Comparison of ENCODE assay signal across 8 cellular contexts in genomic region chrX:47662144-47662657, GRCh38. TPM values are rescaled to one million over a fixed set of nuclear protein-coding genes. Genes with fewer than 3 reads are reported as not detected.
DNase-seq lines count a peak whose midpoint lies in the region; ATAC-seq and TF ChIP-seq lines count a peak whose summit lies in the region.
"Had no signal": no experiment of that assay in that cellular context is flagged by ENCODE, and none has a peak within 500 bp of the region (broad histone marks: within the 10 kb centered on the region; RNA-seq: fewer than 3 reads in every experiment).

No MANE protein-coding gene starts in this region.

- H3K9me3 ChIP-seq in GM23248 (ENCODE audit: low read depth): no peaks in the 10 kb centered on the region
- H3K9me3 ChIP-seq in SK-N-SH: no peaks in the 10 kb centered on the region

- POLR2A ChIA-PET in SK-N-SH (lab: Yijun Ruan, JAX): no interaction called here

- 0% methylated on average over 1 of the region's 1 CpG for WGBS in GM23248 (ENCODE audit: low coverage in 1 of 2, low lambda C conversion rate in 2 of 2, missing lambda C conversion rate in 2 of 2), 2 experiments
- 0% methylated on average over 1 of the region's 1 CpG for WGBS in SK-N-SH (ENCODE audit: low lambda C conversion rate)

- no peak for TF ChIP-seq EP300 in SK-N-SH (IDR thresholded peaks at IDR 0.05; ENCODE audit: borderline replicate concordance in 1 of 2, low read depth in 1 of 2, low read length in 1 of 2)

- peaks cover 12% of the 10 kb centered on the region for H3K79me2 ChIP-seq in GM23248 (ENCODE audit: insufficient read depth)
- peaks cover 7% of the 10 kb centered on the region; the same call in 1 of the 2 replicates for H3K79me2 ChIP-seq in SK-N-SH (ENCODE audit: insufficient read depth)

- H2AFZ ChIP-seq in GM23248 (peak overlapping the region; percentile 26; the same call in 1 of the 2 replicates), SK-N-SH (ENCODE audit: low read depth) (no peak overlapping the region; the same call in 1 of the 2 replicates)

- no peak for ATAC-seq in HG03095 (IDR thresholded peaks at IDR 0.05; ENCODE audit: unreplicated experiment)

- in situ Hi-C loops in GM23248 (cut with MboI): no loop called here

- peak; percentile 93 for DNase-seq in GM23248
- no peak for DNase-seq in SK-N-SH
- DNase-seq in dedifferentiated amniotic fluid mesenchymal stem cell (ENCODE audit: extremely low spot score): peak; percentile 68
- DNase-seq in stimulated activated CD4-positive, alpha-beta T cell treated with anti-CD3 and anti-CD28 coated beads, Interleukin-2, amount 100 ng/mL, for 24 hours: peak; percentile 48 to 58
- no peak for DNase-seq in hippocampal formation (lab: John Stamatoyannopoulos, UW)
- no peak for DNase-seq in NCI-H510A (lab: John Stamatoyannopoulos, UW)

- CTCF ChIA-PET in SK-N-SH (lab: Yijun Ruan, JAX): no interaction called here

- H3K4me1 ChIP-seq in GM23248 (ENCODE audit: insufficient read depth) (peaks cover 44% of the 10 kb centered on the region), SK-N-SH (ENCODE audit: control insufficient read depth in 1 of 2, insufficient read depth in 2 of 2, low read depth in 1 of 2, low read length in 1 of 2) (0 out of 4 replicates have a peak, but pooled peaks cover 0 to 5% of the 10 kb centered on the region in 2 experiments)

- H3F3A ChIP-seq in GM23248 (ENCODE audit: insufficient read depth): peaks cover 24% of the 10 kb centered on the region; the same call in 1 of the 2 replicates
- H3F3A ChIP-seq in SK-N-SH (replicated peaks; ENCODE audit: insufficient read depth): peaks cover 9% of the 10 kb centered on the region

- H3K27me3 ChIP-seq in GM23248 (replicated peaks; ENCODE audit: insufficient read depth) (no peaks in the 10 kb centered on the region), SK-N-SH (ENCODE audit: insufficient read depth) (no peaks in the 10 kb centered on the region; the same call in 1 of the 2 replicates)

- H4K20me1 ChIP-seq in GM23248 (ENCODE audit: insufficient read depth) (no peaks in the 10 kb centered on the region), SK-N-SH (ENCODE audit: insufficient read depth) (no peaks in the 10 kb centered on the region)

- no peaks in the 10 kb centered on the region for H3K9me2 ChIP-seq in GM23248 (ENCODE audit: insufficient read depth)
- H3K9me2 ChIP-seq in SK-N-SH: no peaks in the 10 kb centered on the region

- H3K36me3 ChIP-seq in GM23248 (ENCODE audit: low read depth) (no peaks in the 10 kb centered on the region), SK-N-SH (replicated peaks in 1 of 2; ENCODE audit: control insufficient read depth in 1 of 2, insufficient read depth in 2 of 2, low read length in 1 of 2) (no peaks in the 10 kb centered on the region)

- no peak for TF ChIP-seq CTCF in SK-N-SH (IDR thresholded peaks at IDR 0.05)

- peak overlapping the region; percentile 96 for H3K27ac ChIP-seq in GM23248
- peak overlapping the region in 1 of 2 experiments; percentile 80; a peak in 2 of 4 replicates for H3K27ac ChIP-seq in SK-N-SH (ENCODE audit: low read depth in 2 of 2, low read length in 1 of 2)

- H3K4me3 ChIP-seq in GM23248 (0 out of 2 replicates have a peak overlapping the region, but pooled peaks have one; percentile 33), SK-N-SH (ENCODE audit: low read depth in 2 of 2, low read length in 1 of 2) (no peak overlapping the region)
- H3K4me3 ChIP-seq: coronary artery had no signal

- TF ChIP-seq RAD21 in SK-N-SH (IDR thresholded peaks at IDR 0.05; ENCODE audit: low read length): no peak

- peak overlapping the region; percentile 74 for H3K4me2 ChIP-seq in GM23248 (ENCODE audit: unreplicated experiment)
- H3K4me2 ChIP-seq in SK-N-SH: no peak overlapping the region

- H3K9ac ChIP-seq in GM23248 (peak overlapping the region; percentile 75), SK-N-SH (peak overlapping the region; percentile 36; the same call in 1 of the 2 replicates)

TF ChIP-seq in SK-N-SH, 30 proteins besides CTCF, POLR2A, EP300 and RAD21:
- peak; percentile 75 for TF ChIP-seq FOSL2 (IDR thresholded peaks at IDR 0.05; ENCODE audit: borderline replicate concordance, low read depth)
- peak; percentile 39; the same call in 1 of the 2 replicates for TF ChIP-seq POLR2AphosphoS5 (IDR thresholded peaks at IDR 0.05; ENCODE audit: low read depth, low read length)
- TF ChIP-seq NFIC (IDR thresholded peaks at IDR 0.05; ENCODE audit: borderline replicate concordance): peak; percentile 25; the same call in 1 of the 2 replicates
- TF ChIP-seq RXRA (IDR thresholded peaks at IDR 0.05; ENCODE audit: borderline replicate concordance, low read depth): 0 out of 2 replicates have a peak, but pooled peaks have one; percentile 17
- peak; percentile 74 for TF ChIP-seq MAX (IDR thresholded peaks at IDR 0.05; ENCODE audit: low read depth)
- no peak for TF ChIP-seq EZH2phosphoT487 (IDR thresholded peaks at IDR 0.05; ENCODE audit: borderline replicate concordance, low read depth)
- no peak for TF ChIP-seq FOXJ3 (CRISPR knock-in tag; IDR thresholded peaks at IDR 0.05)
- peak; percentile 46; the same call in 1 of the 2 replicates for TF ChIP-seq PBX3 (IDR thresholded peaks at IDR 0.05)
- TF ChIP-seq JUND (IDR thresholded peaks at IDR 0.05): peak; percentile 60
- TF ChIP-seq MXI1 (IDR thresholded peaks at IDR 0.05; ENCODE audit: low read depth, low read length): no peak
- TF ChIP-seq ELF1 (IDR thresholded peaks at IDR 0.05): no peak
- peak; percentile 35; the same call in 1 of the 2 replicates for TF ChIP-seq TCF12 (IDR thresholded peaks at IDR 0.05)
- TF ChIP-seq NRF1 (IDR thresholded peaks at IDR 0.05; ENCODE audit: low read depth, low read length): no peak

RNA-seq across cellular contexts. Expression of gene UXT, which starts 3.2 kb away (rescaled TPM):
- total RNA-seq in GM23248 (2014; rRNA removed; shearing (Covaris generic)): 130 and 133 TPM in 2 replicates
- 158 and 160 TPM in 2 replicates for polyA plus RNA-seq in GM23248 (2016; fragmentation: Nextera tagmentation; extraction: Ambion mirVana)
- polyA plus RNA-seq in SK-N-SH (2012; rRNA removed): 169 and 205 TPM in 2 replicates
- polyA plus RNA-seq in SK-N-SH (2012; cell fraction: cytosol; rRNA removed): 201 and 204 TPM in 2 replicates
- 85.0 and 91.8 TPM in 2 replicates for polyA plus RNA-seq in SK-N-SH (2012; cell fraction: nucleus; rRNA removed)

RNA-seq across cellular contexts. Expression of gene ELK1, which starts 11.8 kb away (rescaled TPM):
- total RNA-seq in GM23248 (2014; rRNA removed; shearing (Covaris generic)): 35.3 and 46.6 TPM in 2 replicates
- polyA plus RNA-seq in GM23248 (2016; fragmentation: Nextera tagmentation; extraction: Ambion mirVana) (47.7 and 49.5 TPM in 2 replicates), SK-N-SH (2012; rRNA removed) (14.6 and 17.0 TPM in 2 replicates)
- polyA plus RNA-seq in SK-N-SH (2012; cell fraction: cytosol; rRNA removed): 9.2 and 13.9 TPM in 2 replicates
- 9.0 and 9.3 TPM in 2 replicates for polyA plus RNA-seq in SK-N-SH (2012; cell fraction: nucleus; rRNA removed)

RNA-seq across cellular contexts. Expression of gene CFP, which starts 32.5 kb away (rescaled TPM):
- 1.4 TPM in 1 of 2 replicates, not detected in the other for total RNA-seq in GM23248 (2014; rRNA removed; shearing (Covaris generic))
- polyA plus RNA-seq in GM23248 (2016; fragmentation: Nextera tagmentation; extraction: Ambion mirVana) (0.15 TPM in 1 of 2 replicates, not detected in the other), SK-N-SH (2012; rRNA removed) (0.03 and 0.19 TPM in 2 replicates)
- 0.01 and 0.03 TPM in 2 replicates for polyA plus RNA-seq in SK-N-SH (2012; cell fraction: cytosol; rRNA removed)
- polyA plus RNA-seq in SK-N-SH (2012; cell fraction: nucleus; rRNA removed): 0.89 and 1.1 TPM in 2 replicates

RNA-seq across cellular contexts. Expression of gene SYN1, which starts 42.5 kb away (rescaled TPM):
- total RNA-seq in GM23248 (2014; rRNA removed; shearing (Covaris generic)): not detected in 2 replicates
- polyA plus RNA-seq in GM23248 (2016; fragmentation: Nextera tagmentation; extraction: Ambion mirVana) (0.32 and 0.34 TPM in 2 replicates), SK-N-SH (2012; rRNA removed) (0.02 and 0.08 TPM in 2 replicates)
- 0.10 and 0.14 TPM in 2 replicates for polyA plus RNA-seq in SK-N-SH (2012; cell fraction: cytosol; rRNA removed)
- 0.05 and 0.12 TPM in 2 replicates for polyA plus RNA-seq in SK-N-SH (2012; cell fraction: nucleus; rRNA removed)

Comparison
In these comparisons a context has a peak if more than half of its experiments do, and no peak if none do; other contexts are left out.
1. DNase-seq: peak in GM23248 (single experiment), dedifferentiated amniotic fluid mesenchymal stem cell (single experiment) and stimulated activated CD4-positive, alpha-beta T cell treated with anti-CD3 and anti-CD28 coated beads, Interleukin-2, amount 100 ng/mL, for 24 hours (2 of 2); none in SK-N-SH (single experiment), hippocampal formation (0 of 2) and NCI-H510A (single experiment).